In genomic region chr7:22429386-22429785, GRCh38 we compare ENCODE assay signal across 16 cellular contexts.
"Had no signal": no experiment of that assay in that cellular context is flagged by ENCODE, and none has a peak within 500 bp of the region (broad histone marks: within the 10 kb centered on the region; RNA-seq: fewer than 3 reads in every experiment).

No MANE protein-coding gene starts in this region.

- H3K27ac ChIP-seq: gastrocnemius medialis, heart left ventricle, left ventricle myocardium inferior, suprapubic skin, transverse colon had no signal

- H3K36me3 ChIP-seq: gastrocnemius medialis, heart left ventricle, left ventricle myocardium inferior, suprapubic skin, transverse colon had no signal

- H3K4me1 ChIP-seq: transverse colon had no signal

- ATAC-seq: effector memory CD8-positive, alpha-beta T cell; gastrocnemius medialis; heart left ventricle; T-cell had no signal

- H3K4me3 ChIP-seq: gastrocnemius medialis, heart left ventricle, left ventricle myocardium inferior, suprapubic skin, transverse colon had no signal

- H3K27me3 ChIP-seq: gastrocnemius medialis, heart left ventricle, suprapubic skin, transverse colon had no signal

- DNase-seq: activated B cell treated with CpG ODN at 0.5 μM for 24 hours; activated CD4-positive, alpha-beta memory T cell treated with anti-CD3 and anti-CD28 coated beads for 36 hours; activated CD4-positive, alpha-beta T cell treated with anti-CD3 and anti-CD28 coated beads for 4 hours; activated T-cell treated with anti-CD3 and anti-CD28 coated beads for 4 hours; amniotic stem cell; caudate nucleus; effector memory CD8-positive, alpha-beta T cell; gastrocnemius medialis; heart left ventricle; left ventricle myocardium inferior; occipital lobe; posterior cingulate gyrus; retina; T-cell; transverse colon had no signal

- H3K9me3 ChIP-seq: gastrocnemius medialis, heart left ventricle, left ventricle myocardium inferior, suprapubic skin, transverse colon had no signal
